Comparison of ENCODE assay signal across 21 cellular contexts in genomic region chr16:29999605-30000004, GRCh38. TPM values are rescaled to one million over a fixed set of nuclear protein-coding genes. Genes with fewer than 3 reads are reported as not detected.
A peak's percentile ranks its signal among the peaks of the same experiment; 100 is the strongest.
DNase-seq lines count a peak whose midpoint lies in the region; ATAC-seq, FAIRE-seq and TF ChIP-seq lines count a peak whose summit lies in the region.
"Had no signal": no experiment of that assay in that cellular context is flagged by ENCODE, and none has a peak within 500 bp of the region (broad histone marks: within the 10 kb centered on the region; RNA-seq: fewer than 3 reads in every experiment).

No MANE protein-coding gene starts in this region.

- no peak for TF ChIP-seq POLR2A in GM12892 (IDR thresholded peaks at IDR 0.05; ENCODE audit: low read depth, low read length)

- no peaks in the 10 kb centered on the region for H3K9me3 Mint-ChIP-seq in activated T-cell treated with anti-CD3 and anti-CD28 coated beads, Interleukin-2, amount 50 U/mL, for 24 hours
- H3K9me3 Mint-ChIP-seq in activated T-cell treated with anti-CD3 and anti-CD28 coated beads, Interleukin-2, amount 50 U/mL, for 4 hours: no peaks in the 10 kb centered on the region
- H3K9me3 Mint-ChIP-seq in effector memory CD8-positive, alpha-beta T cell: no peaks in the 10 kb centered on the region
- no peaks in the 10 kb centered on the region for H3K9me3 Mint-ChIP-seq in stimulated activated naive B cell treated with anti-CD40 and anti-IgM and Interleukin-4, amounts not matched to agents 10 μg/mL and 1 μg/mL and 100 μg/mL, for 72 hours

- H3K36me3 ChIP-seq in HEK293 (ENCODE audit: control insufficient read depth in 2 of 2, insufficient read depth in 1 of 2, low read length in 2 of 2): peaks cover 8 to 76% of the 10 kb centered on the region in 2 experiments; a peak in 2 of 3 replicates

- H3K36me3 Mint-ChIP-seq in activated T-cell treated with anti-CD3 and anti-CD28 coated beads, Interleukin-2, amount 50 U/mL, for 24 hours (ENCODE audit: low read depth): peaks cover 93% of the 10 kb centered on the region
- H3K36me3 Mint-ChIP-seq in activated T-cell treated with anti-CD3 and anti-CD28 coated beads, Interleukin-2, amount 50 U/mL, for 4 hours (ENCODE audit: insufficient read depth): peaks cover 11% of the 10 kb centered on the region
- peaks cover 23% of the 10 kb centered on the region for H3K36me3 Mint-ChIP-seq in effector memory CD8-positive, alpha-beta T cell (ENCODE audit: insufficient read depth)
- H3K36me3 Mint-ChIP-seq in stimulated activated naive B cell treated with anti-CD40 and anti-IgM and Interleukin-4, amounts not matched to agents 10 μg/mL and 1 μg/mL and 100 μg/mL, for 72 hours: peaks cover 31 to 57% of the 10 kb centered on the region in 2 donors

- TF ChIP-seq CTCF in HEK293 (tag by site-specific recombination; IDR thresholded peaks at IDR 0.05): no peak

- H3K4me1 Mint-ChIP-seq in activated T-cell treated with anti-CD3 and anti-CD28 coated beads, Interleukin-2, amount 50 U/mL, for 24 hours (ENCODE audit: low read depth): peaks cover 38% of the 10 kb centered on the region
- peaks cover 27% of the 10 kb centered on the region for H3K4me1 Mint-ChIP-seq in activated T-cell treated with anti-CD3 and anti-CD28 coated beads, Interleukin-2, amount 50 U/mL, for 4 hours (ENCODE audit: low read depth)
- peaks cover 29 to 30% of the 10 kb centered on the region in 2 donors for H3K4me1 Mint-ChIP-seq in effector memory CD8-positive, alpha-beta T cell (ENCODE audit: low read depth in 2 of 2)
- peaks cover 37 to 46% of the 10 kb centered on the region in 2 donors for H3K4me1 Mint-ChIP-seq in stimulated activated naive B cell treated with anti-CD40 and anti-IgM and Interleukin-4, amounts not matched to agents 10 μg/mL and 1 μg/mL and 100 μg/mL, for 72 hours

- H3K4me3 Mint-ChIP-seq in activated T-cell treated with anti-CD3 and anti-CD28 coated beads, Interleukin-2, amount 50 U/mL, for 24 hours: no peak overlapping the region
- H3K4me3 Mint-ChIP-seq in activated T-cell treated with anti-CD3 and anti-CD28 coated beads, Interleukin-2, amount 50 U/mL, for 4 hours: no peak overlapping the region
- no peak overlapping the region for H3K4me3 Mint-ChIP-seq in effector memory CD8-positive, alpha-beta T cell
- no peak overlapping the region for H3K4me3 Mint-ChIP-seq in stimulated activated naive B cell treated with anti-CD40 and anti-IgM and Interleukin-4, amounts not matched to agents 10 μg/mL and 1 μg/mL and 100 μg/mL, for 72 hours

- peak overlapping the region; percentile 66 for H3K27ac Mint-ChIP-seq in activated T-cell treated with anti-CD3 and anti-CD28 coated beads, Interleukin-2, amount 50 U/mL, for 24 hours
- peak overlapping the region; percentile 55 to 86 for H3K27ac Mint-ChIP-seq in effector memory CD8-positive, alpha-beta T cell
- H3K27ac Mint-ChIP-seq in stimulated activated naive B cell treated with anti-CD40 and anti-IgM and Interleukin-4, amounts not matched to agents 10 μg/mL and 1 μg/mL and 100 μg/mL, for 72 hours: peak overlapping the region; percentile 22

- CTCF ChIA-PET in HEK293 (lab: Yijun Ruan, JAX): interaction anchor here (0.7 kb wide), 1 partner anchor 17 kb away, joined by 3 read pairs; no protein-coding TSS in a partner anchor

- no peak for ATAC-seq in activated T-cell treated with anti-CD3 and anti-CD28 coated beads, Interleukin-2, amount 50 U/mL, for 4 hours
- ATAC-seq in effector memory CD8-positive, alpha-beta T cell (replicated peaks): no peak
- ATAC-seq in stimulated activated naive B cell treated with anti-CD40 and anti-IgM and Interleukin-4, amounts not matched to agents 10 μg/mL and 1 μg/mL and 100 μg/mL, for 72 hours (replicated peaks): no peak
- ATAC-seq: A549, PC-3 had no signal

- POLR2A ChIA-PET in HEK293 (lab: Yijun Ruan, JAX): interaction anchor here (0.8 to 1.0 kb wide), 2 partner anchors 9 to 26 kb away, joined by 3 to 4 read pairs; partner anchors contain the start of gene TAOK2

- H3K27ac ChIP-seq in HEK293 (ENCODE audit: extremely low read depth, low read depth, low read length): no peak overlapping the region
- H3K27ac ChIP-seq: A549, C4-2B, KMS-11, SJSA1 had no signal

- no peaks in the 10 kb centered on the region for H3K27me3 Mint-ChIP-seq in activated T-cell treated with anti-CD3 and anti-CD28 coated beads, Interleukin-2, amount 50 U/mL, for 24 hours
- no peaks in the 10 kb centered on the region for H3K27me3 Mint-ChIP-seq in activated T-cell treated with anti-CD3 and anti-CD28 coated beads, Interleukin-2, amount 50 U/mL, for 4 hours (ENCODE audit: low read depth)
- H3K27me3 Mint-ChIP-seq in effector memory CD8-positive, alpha-beta T cell: no peaks in the 10 kb centered on the region
- H3K27me3 Mint-ChIP-seq in stimulated activated naive B cell treated with anti-CD40 and anti-IgM and Interleukin-4, amounts not matched to agents 10 μg/mL and 1 μg/mL and 100 μg/mL, for 72 hours: no peaks in the 10 kb centered on the region

- no peak for DNase-seq in activated T-cell treated with anti-CD3 and anti-CD28 coated beads, Interleukin-2, amount 50 U/mL, for 24 hours
- no peak for DNase-seq in activated T-cell treated with anti-CD3 and anti-CD28 coated beads, Interleukin-2, amount 50 U/mL, for 4 hours
- DNase-seq in effector memory CD8-positive, alpha-beta T cell: no peak
- DNase-seq in stimulated activated naive B cell treated with anti-CD40 and anti-IgM and Interleukin-4, amounts not matched to agents 10 μg/mL and 1 μg/mL and 100 μg/mL, for 72 hours: no peak
- DNase-seq in mesenteric fat pad (ENCODE audit: low spot score): no peak
- no peak for DNase-seq in GM12892 (ENCODE audit: insufficient read length)
- DNase-seq: DMS79 treated with DMSO at 0.1 percent for 48 hours, H7, NCI-H1092, NCI-H1436 treated with DMSO at 0.1 percent for 48 hours, NCI-H2029, NCI-H345, NCI-H524 treated with DMSO at 0.1 percent for 48 hours, PC-3 had no signal

- H3K4me3 ChIP-seq in HEK293 (ENCODE audit: low read depth, low read length): no peak overlapping the region
- H3K4me3 ChIP-seq: A549, SJSA1 had no signal

- no peaks in the 10 kb centered on the region; the same call in 1 of the 2 replicates for H3K4me1 ChIP-seq in HEK293 (ENCODE audit: control insufficient read depth, insufficient read depth, low read length)

- H3K9me3 ChIP-seq in HEK293 (ENCODE audit: control insufficient read depth, insufficient read depth, low read depth, low read length): no peaks in the 10 kb centered on the region
- H3K9me3 ChIP-seq: A549, SJSA1 had no signal

- no peak for FAIRE-seq in GM12892 (lab: Jason Lieb, UNC)
- FAIRE-seq: A549 had no signal

TF ChIP-seq in HEK293, 187 proteins besides CTCF, POLR2A, EP300 and RAD21:
- TF ChIP-seq ZNF621 (tag by site-specific recombination; IDR thresholded peaks at IDR 0.05) (peak; percentile 14; the same call in 1 of the 2 replicates), ATF2 (tag by site-specific recombination; IDR thresholded peaks at IDR 0.05; ENCODE audit: low read depth) (peak; percentile 85), ZNF37A (tag by site-specific recombination; IDR thresholded peaks at IDR 0.05) (no peak), ELK4 (IDR thresholded peaks at IDR 0.05; ENCODE audit: borderline replicate concordance, low read depth, low read length) (no peak), ZNF561 (tag by site-specific recombination; IDR thresholded peaks at IDR 0.05; ENCODE audit: borderline replicate concordance) (no peak), ZNF629 (tag by site-specific recombination; IDR thresholded peaks at IDR 0.05) (0 out of 2 replicates have a peak, but pooled peaks have one; percentile 30)

RNA-seq across cellular contexts. Expression of gene INO80E, which starts 3.6 kb away (rescaled TPM):
- total RNA-seq in activated T-cell treated with anti-CD3 and anti-CD28 coated beads, Interleukin-2, amount 50 U/mL, for 4 hours: 100 to 1,000 TPM; 103 to 113 (median 112) TPM
- total RNA-seq in mesenteric fat pad: 45.4 TPM
- polyA plus RNA-seq in GM12892 (2012; ENCODE audit: missing spikeins): 34.5 TPM

RNA-seq across cellular contexts. Expression of gene HIRIP3, which starts 4.2 kb away (rescaled TPM):
- total RNA-seq in activated T-cell treated with anti-CD3 and anti-CD28 coated beads, Interleukin-2, amount 50 U/mL, for 4 hours: 10 to 100 TPM; 43.4 to 52.5 (median 50.7) TPM
- total RNA-seq in mesenteric fat pad: 11.0 TPM
- 17.6 TPM for polyA plus RNA-seq in GM12892 (2012; ENCODE audit: missing spikeins)

RNA-seq across cellular contexts. Expression of gene DOC2A, which starts 11.2 kb away (rescaled TPM):
- 1 to 10 TPM in 2 of 3 donors, under 1 TPM in 1; 0.49 to 2.5 (median 1.1) TPM for total RNA-seq in activated T-cell treated with anti-CD3 and anti-CD28 coated beads, Interleukin-2, amount 50 U/mL, for 4 hours
- 0.42 TPM for total RNA-seq in mesenteric fat pad
- 0.42 TPM for polyA plus RNA-seq in GM12892 (2012; ENCODE audit: missing spikeins)
- total RNA-seq: SJSA1 had no signal

RNA-seq across cellular contexts. Expression of gene C16orf92, which starts 23.4 kb away (rescaled TPM):
- not detected for total RNA-seq in activated T-cell treated with anti-CD3 and anti-CD28 coated beads, Interleukin-2, amount 50 U/mL, for 4 hours
- not detected for total RNA-seq in mesenteric fat pad
- not detected for polyA plus RNA-seq in GM12892 (2012; ENCODE audit: missing spikeins)
- total RNA-seq: H7, HT-29, MCF 10A, PC-3, SJSA1 had no signal
- polyA plus RNA-seq: A549 had no signal

RNA-seq across cellular contexts. Expression of gene TAOK2, which starts 25.9 kb away (rescaled TPM):
- 10 to 100 TPM; 34.9 to 37.9 (median 37.8) TPM for total RNA-seq in activated T-cell treated with anti-CD3 and anti-CD28 coated beads, Interleukin-2, amount 50 U/mL, for 4 hours
- 49.8 TPM for total RNA-seq in mesenteric fat pad
- polyA plus RNA-seq in GM12892 (2012; ENCODE audit: missing spikeins): 7.5 TPM
